14 cellular contexts compared by ENCODE assay signal in the genomic region with DNA sequence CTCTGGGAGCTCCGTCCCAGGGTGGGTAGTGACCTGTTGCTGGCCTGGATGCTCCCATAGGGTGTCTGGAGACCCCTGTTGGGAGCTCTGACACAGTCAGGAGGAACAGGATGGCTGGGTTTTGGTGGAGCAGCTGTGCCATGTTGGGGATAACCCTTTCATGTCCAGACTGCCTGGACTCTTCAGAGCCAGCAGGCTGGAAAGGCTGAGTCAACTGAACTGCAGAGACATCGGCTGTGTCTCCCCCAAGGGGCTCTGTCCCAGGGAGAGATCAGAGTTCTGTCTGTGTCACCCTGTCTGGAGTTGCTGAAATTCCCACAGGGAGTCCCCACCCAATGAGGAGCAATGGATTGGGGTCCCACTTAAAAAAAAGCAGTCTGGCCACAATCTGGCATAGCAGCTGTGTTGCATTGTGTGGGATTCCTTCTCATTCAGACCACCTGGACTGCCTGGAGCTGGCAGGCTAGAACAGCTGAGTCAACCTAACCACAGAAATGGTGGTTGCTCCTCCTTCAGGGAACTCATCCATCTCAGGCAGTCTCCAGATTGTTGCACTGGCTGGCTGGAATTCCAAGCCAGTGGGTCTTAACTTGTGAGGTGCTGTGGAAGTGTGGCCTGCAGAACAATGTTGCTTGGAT. TPM values are rescaled to one million over a fixed set of nuclear protein-coding genes. Genes with fewer than 3 reads are reported as not detected.
A peak's percentile ranks its signal among the peaks of the same experiment; 100 is the strongest.
DNase-seq lines count a peak whose midpoint lies in the region; ATAC-seq and TF ChIP-seq lines count a peak whose summit lies in the region.
"Had no signal": no experiment of that assay in that cellular context is flagged by ENCODE, and none has a peak within 500 bp of the region (broad histone marks: within the 10 kb centered on the region; RNA-seq: fewer than 3 reads in every experiment).

No MANE protein-coding gene starts in this region.

- peaks cover 5% of the 10 kb centered on the region for H3K4me1 Mint-ChIP-seq in osteocyte (ENCODE audit: unreplicated experiment)
- peaks cover 26% of the 10 kb centered on the region for H3K4me1 Mint-ChIP-seq in activated T-helper 17 cell treated with anti-CD3 and anti-CD28 coated beads, Interleukin-2, amount 50 U/mL, for 72 hours

- no peak overlapping the region for H3K4me3 Mint-ChIP-seq in osteocyte (ENCODE audit: unreplicated experiment)
- no peak overlapping the region for H3K4me3 Mint-ChIP-seq in activated T-helper 17 cell treated with anti-CD3 and anti-CD28 coated beads, Interleukin-2, amount 50 U/mL, for 72 hours

- peaks cover 48% of the 10 kb centered on the region for H3K36me3 Mint-ChIP-seq in osteocyte (ENCODE audit: unreplicated experiment)
- peaks cover 85% of the 10 kb centered on the region for H3K36me3 Mint-ChIP-seq in activated T-helper 17 cell treated with anti-CD3 and anti-CD28 coated beads, Interleukin-2, amount 50 U/mL, for 72 hours (ENCODE audit: low read depth)

- H3K27ac Mint-ChIP-seq in osteocyte (ENCODE audit: unreplicated experiment): peak overlapping the region; percentile 5
- H3K27ac Mint-ChIP-seq in activated T-helper 17 cell treated with anti-CD3 and anti-CD28 coated beads, Interleukin-2, amount 50 U/mL, for 72 hours: no peak overlapping the region

- peaks cover 55% of the 10 kb centered on the region for H3K9me3 Mint-ChIP-seq in osteocyte (ENCODE audit: unreplicated experiment)
- H3K9me3 Mint-ChIP-seq in activated T-helper 17 cell treated with anti-CD3 and anti-CD28 coated beads, Interleukin-2, amount 50 U/mL, for 72 hours: peaks cover 40% of the 10 kb centered on the region

- TF ChIP-seq CTCF in epithelial cell of esophagus (IDR thresholded peaks at IDR 0.05; ENCODE audit: insufficient read depth, low read depth, low read length, missing control alignments) (no peak), osteocyte (IDR thresholded peaks at IDR 0.05) (no peak), coronary artery (IDR thresholded peaks at IDR 0.05) (no peak)

- H3K27me3 Mint-ChIP-seq in osteocyte (ENCODE audit: unreplicated experiment): no peaks in the 10 kb centered on the region
- H3K27me3 Mint-ChIP-seq in activated T-helper 17 cell treated with anti-CD3 and anti-CD28 coated beads, Interleukin-2, amount 50 U/mL, for 72 hours: no peaks in the 10 kb centered on the region
- H3K27me3 Mint-ChIP-seq: IgD-negative memory B cell had no signal

- DNase-seq in EH (ENCODE audit: low read depth) (peak; percentile 91), NCI-H524 treated with DMSO at 0.1 percent for 48 hours (lab: John Stamatoyannopoulos, UW) (peak; percentile 10), epithelial cell of esophagus (ENCODE audit: low read depth) (peak; percentile 66), osteocyte (ENCODE audit: extremely low spot score, unreplicated experiment) (no peak), coronary artery (ENCODE audit: low spot score) (no peak), NCI-H446 treated with DMSO at 0.1 percent for 48 hours (lab: John Stamatoyannopoulos, UW) (no peak), NCI-H2227 (lab: John Stamatoyannopoulos, UW; ENCODE audit: unreplicated experiment) (no peak)
- DNase-seq: caudate nucleus, foreskin melanocyte, NCI-H2029 treated with DMSO at 0.1 percent for 48 hours, testis had no signal

- ATAC-seq in activated T-helper 17 cell treated with anti-CD3 and anti-CD28 coated beads, Interleukin-2, amount 50 U/mL, for 72 hours (replicated peaks): no peak
- ATAC-seq: left lobe of liver had no signal

- H3K4me3 ChIP-seq in epithelial cell of esophagus (ENCODE audit: low read length) (no peak overlapping the region), coronary artery (no peak overlapping the region)
- H3K4me3 ChIP-seq: testis had no signal

- no peak overlapping the region for H3K27ac ChIP-seq in coronary artery
- H3K27ac ChIP-seq: testis had no signal

RNA-seq across cellular contexts. Expression of a gene that starts 37.2 kb away (rescaled TPM):
- 34.3 and 38.0 TPM in 2 replicates for total RNA-seq in osteocyte
- 10 to 100 TPM; 31.4 to 70.0 TPM for total RNA-seq in activated T-helper 17 cell treated with anti-CD3 and anti-CD28 coated beads, Interleukin-2, amount 50 U/mL, for 72 hours

Comparison
In these comparisons a context has a peak if more than half of its experiments do, and no peak if none do; other contexts are left out.
1. DNase-seq: peak in EH (single experiment), NCI-H524 treated with DMSO at 0.1 percent for 48 hours (single experiment) and epithelial cell of esophagus (single experiment); none in osteocyte (single experiment), coronary artery (single experiment), NCI-H446 treated with DMSO at 0.1 percent for 48 hours (single experiment) and NCI-H2227 (single experiment).